In genomic region chr16:67284699-67285646, GRCh38 we compare ENCODE assay signal across 8 cellular contexts. TPM values are rescaled to one million over a fixed set of nuclear protein-coding genes. Genes with fewer than 3 reads are reported as not detected.
DNase-seq lines count a peak whose midpoint lies in the region; ATAC-seq and TF ChIP-seq lines count a peak whose summit lies in the region.

No MANE protein-coding gene starts in this region.

- peak; percentile 95 for ATAC-seq in GM23338
- ATAC-seq in T-cell (replicated peaks in 1 of 4) = no peak
- no peak for ATAC-seq in GM21390 (IDR thresholded peaks at IDR 0.05; ENCODE audit: unreplicated experiment)

- H3K4me1 ChIP-seq in GM23338 (ENCODE audit: insufficient read depth) = no peaks in the 10 kb centered on the region
- no peaks in the 10 kb centered on the region for H3K4me1 ChIP-seq in OCI-LY1 (ENCODE audit: insufficient read depth, low read length, severe bottlenecking)
- H3K4me1 ChIP-seq in esophagus squamous epithelium = peaks cover 0 to 16% (median under 1%) of the 10 kb centered on the region in 3 donors
- H3K4me1 ChIP-seq in ovary (ENCODE audit: insufficient read depth) = peaks cover 4% of the 10 kb centered on the region

- no peaks in the 10 kb centered on the region for H3K9me3 Mint-ChIP-seq in GM23338
- H3K9me3 Mint-ChIP-seq in T-cell = no peaks in the 10 kb centered on the region

- TF ChIP-seq POLR2A in esophagus squamous epithelium (IDR thresholded peaks at IDR 0.05) (no peak), ovary (IDR thresholded peaks at IDR 0.05) (no peak)

- no peaks in the 10 kb centered on the region for H3K36me3 ChIP-seq in GM23338 (ENCODE audit: insufficient read depth)
- H3K36me3 ChIP-seq in OCI-LY1 (ENCODE audit: insufficient read depth, low read length) = no peaks in the 10 kb centered on the region
- peaks cover 0 to 10% (median 0%) of the 10 kb centered on the region in 3 donors for H3K36me3 ChIP-seq in esophagus squamous epithelium
- H3K36me3 ChIP-seq in ovary = no peaks in the 10 kb centered on the region

- TF ChIP-seq EP300 in ovary (IDR thresholded peaks at IDR 0.05) = no peak

- CTCF ChIA-PET in T-cell (lab: Charles Lee) = interaction anchor here in 1 of 2 donors (0.5 to 0.9 kb wide), 3 partner anchors 12 to 30 kb away, joined by 3 to 4 read pairs (median 4); no protein-coding TSS in a partner anchor

- POLR2A ChIA-PET in T-cell (lab: Charles Lee) = no interaction called here

- H3K4me3 Mint-ChIP-seq in GM23338 (no peak overlapping the region), T-cell (no peak overlapping the region)

- H3K4me2 ChIP-seq in GM23338 (no peak overlapping the region), OCI-LY1 (ENCODE audit: low read length) (no peak overlapping the region)

- no peak overlapping the region for H3K4me3 ChIP-seq in GM23338
- no peak overlapping the region for H3K4me3 ChIP-seq in OCI-LY1 (ENCODE audit: low read depth, low read length, poor library complexity, severe bottlenecking)
- no peak overlapping the region for H3K4me3 ChIP-seq in esophagus squamous epithelium
- no peak overlapping the region for H3K4me3 ChIP-seq in ovary

- H3K27me3 Mint-ChIP-seq in GM23338 (ENCODE audit: insufficient read depth, low read depth, poor library complexity) (peaks cover 3% of the 10 kb centered on the region), T-cell (no peaks in the 10 kb centered on the region)

- H4K20me1 ChIP-seq in GM23338 (replicated peaks; ENCODE audit: insufficient read depth) (no peaks in the 10 kb centered on the region), OCI-LY1 (ENCODE audit: insufficient read depth, low read length) (no peaks in the 10 kb centered on the region)

- H3K4me1 Mint-ChIP-seq in GM23338 (no peaks in the 10 kb centered on the region; the same call in 1 of the 3 replicates), T-cell (peaks cover 5 to 9% (median 8%) of the 10 kb centered on the region in 3 donors)

- H3K27ac ChIP-seq in GM23338 (ENCODE audit: low read depth) = no peak overlapping the region
- no peak overlapping the region for H3K27ac ChIP-seq in OCI-LY1 (ENCODE audit: low read depth, low read length, poor library complexity, severe bottlenecking)
- H3K27ac ChIP-seq in esophagus squamous epithelium = no peak overlapping the region
- no peak overlapping the region for H3K27ac ChIP-seq in ovary

- no peak overlapping the region for H3K9ac ChIP-seq in OCI-LY1 (ENCODE audit: low read length)

- H2AFZ ChIP-seq in GM23338 (no peak overlapping the region), OCI-LY1 (ENCODE audit: low read length) (no peak overlapping the region)

- peak; percentile 68 to 86 for TF ChIP-seq CTCF in GM23338 (conservative IDR thresholded peaks at IDR 0.05; ENCODE audit: low read depth in 2 of 2)
- TF ChIP-seq CTCF in OCI-LY1 (IDR thresholded peaks at IDR 0.05; ENCODE audit: low read length) = peak; percentile 64
- TF ChIP-seq CTCF in esophagus squamous epithelium (IDR thresholded peaks at IDR 0.05) = peak in 4 of 6 experiments; percentile 14 to 45 (median 22)
- TF ChIP-seq CTCF in ovary (IDR thresholded peaks at IDR 0.05) = no peak

- DNase-seq in GM23338 (ENCODE audit: low spot score) (peak; percentile 91), esophagus squamous epithelium (lab: John Stamatoyannopoulos, UW) (no peak), posterior cingulate gyrus (peak in 8 of 10 donors; percentile 25 to 90 (median 38)), T-cell (no peak), ovary (no peak)
- DNase-seq in activated CD4-positive, alpha-beta T cell treated with anti-CD3 and anti-CD28 coated beads for 48 hours = no peak

- no peaks in the 10 kb centered on the region for H3F3A ChIP-seq in GM23338 (replicated peaks; ENCODE audit: low read depth)
- H3F3A ChIP-seq in OCI-LY1 (ENCODE audit: insufficient read depth, low read length) = no peaks in the 10 kb centered on the region

- H3K36me3 Mint-ChIP-seq in GM23338 (ENCODE audit: low read depth) (peaks cover 5% of the 10 kb centered on the region; the same call in 2 of the 3 replicates), T-cell (no peaks in the 10 kb centered on the region)

- no peak overlapping the region for H3K27ac Mint-ChIP-seq in GM23338
- H3K27ac Mint-ChIP-seq in T-cell = no peak overlapping the region

- H3K79me2 ChIP-seq in GM23338 (replicated peaks; ENCODE audit: insufficient read depth) (no peaks in the 10 kb centered on the region), OCI-LY1 (ENCODE audit: insufficient read depth, low read length) (no peaks in the 10 kb centered on the region)

- intact Hi-C loops in esophagus squamous epithelium (cut with DNase I) (loop anchor here (10.0 kb wide), 1 partner anchor 130 kb away; the partner anchor contains the start of gene ZDHHC1), posterior cingulate gyrus (cut with DNase I) (no loop called here), ovary (cut with DNase I) (loop anchor here in 3 of 4 donors (5.0 to 10.0 kb wide), 3 partner anchors 110 to 180 kb away; partner anchors contain the start of gene TPPP3 (in 1 of the 3))

- no peaks in the 10 kb centered on the region for H3K9me3 ChIP-seq in OCI-LY1 (ENCODE audit: low read length)
- no peaks in the 10 kb centered on the region for H3K9me3 ChIP-seq in esophagus squamous epithelium
- no peaks in the 10 kb centered on the region for H3K9me3 ChIP-seq in ovary

- H3K9me2 ChIP-seq in GM23338 (ENCODE audit: insufficient read depth) = no peaks in the 10 kb centered on the region
- no peaks in the 10 kb centered on the region for H3K9me2 ChIP-seq in OCI-LY1 (ENCODE audit: low read depth, low read length)

- peaks cover 3% of the 10 kb centered on the region for H3K27me3 ChIP-seq in GM23338 (ENCODE audit: insufficient read depth)
- H3K27me3 ChIP-seq in OCI-LY1 (ENCODE audit: insufficient read depth, low read length) = no peaks in the 10 kb centered on the region
- H3K27me3 ChIP-seq in esophagus squamous epithelium = no peaks in the 10 kb centered on the region
- no peaks in the 10 kb centered on the region for H3K27me3 ChIP-seq in ovary

- WGBS in esophagus squamous epithelium, 2 donors = 73 to 79% methylated on average over 15 to 16 of the region's 34 CpGs
- WGBS in ovary, 3 donors = 76 to 82% (median 79%) methylated on average over 31 to 34 of the region's 34 CpGs

TF ChIP-seq in GM23338, 12 proteins besides CTCF, POLR2A, EP300 and RAD21 (continues in another document):
- no peak for TF ChIP-seq ZNF331 (CRISPR knock-in tag; IDR thresholded peaks at IDR 0.05; ENCODE audit: low read depth)
- no peak for TF ChIP-seq CREB1 (CRISPR knock-in tag; IDR thresholded peaks at IDR 0.05; ENCODE audit: low read depth)

RNA-seq across cellular contexts. Expression of gene PLEKHG4, which starts 5.6 kb away (rescaled TPM):
- 10.3 and 17.1 TPM in 2 replicates for total RNA-seq in GM23338 (2014; rRNA removed; shearing (Covaris generic))
- 3.2 and 4.9 TPM in 2 replicates for polyA plus RNA-seq in GM23338 (2016; fragmentation: Nextera tagmentation; extraction: Ambion mirVana)
- 10 to 100 TPM in 1 of 4 donors, 1 to 10 TPM in 3; 5.0 to 11.4 (median 7.5) TPM for total RNA-seq in esophagus squamous epithelium
- total RNA-seq in T-cell = 10 to 100 TPM; 19.4 to 27.5 (median 24.9) TPM
- 10 to 100 TPM; 12.4 to 37.9 (median 27.6) TPM for total RNA-seq in ovary
- polyA plus RNA-seq in ovary = 10 to 100 TPM in 1 of 2 donors, 1 to 10 TPM in 1; 5.1 to 38.6 TPM

RNA-seq across cellular contexts. Expression of gene SLC9A5, which starts 36.2 kb away (rescaled TPM):
- total RNA-seq in GM23338 (2014; rRNA removed; shearing (Covaris generic)) = 5.4 and 6.4 TPM in 2 replicates
- polyA plus RNA-seq in GM23338 (2016; fragmentation: Nextera tagmentation; extraction: Ambion mirVana) = 3.4 and 4.5 TPM in 2 replicates
- under 1 TPM in 1 of 4 donors, not detected in 3; 0.19 TPM for total RNA-seq in esophagus squamous epithelium
- 1 to 10 TPM; 1.4 to 2.3 (median 2.2) TPM for total RNA-seq in T-cell
- total RNA-seq in ovary = 1 to 10 TPM in 5 of 7 donors, under 1 TPM in 2; 0.36 to 3.1 (median 1.3) TPM
- 1 to 10 TPM in 1 of 2 donors, under 1 TPM in 1; 0.53 to 1.1 TPM for polyA plus RNA-seq in ovary

RNA-seq across cellular contexts. Expression of gene FHOD1, which starts 37.7 kb away (rescaled TPM):
- 48.2 and 52.7 TPM in 2 replicates for total RNA-seq in GM23338 (2014; rRNA removed; shearing (Covaris generic))
- 26.2 and 28.4 TPM in 2 replicates for polyA plus RNA-seq in GM23338 (2016; fragmentation: Nextera tagmentation; extraction: Ambion mirVana)
- total RNA-seq in esophagus squamous epithelium = 1 to 10 TPM; 1.9 to 7.4 (median 5.3) TPM
- total RNA-seq in T-cell = 10 to 100 TPM; 31.0 to 92.5 (median 66.2) TPM
- total RNA-seq in ovary = 10 to 100 TPM; 17.2 to 84.2 (median 41.8) TPM
- 10 to 100 TPM; 16.0 to 26.2 TPM for polyA plus RNA-seq in ovary

RNA-seq across cellular contexts. Expression of gene KCTD19, which starts 41.6 kb away (rescaled TPM):
- 0.31 TPM in 1 of 2 replicates, not detected in the other for total RNA-seq in GM23338 (2014; rRNA removed; shearing (Covaris generic))
- 0.61 and 0.65 TPM in 2 replicates for polyA plus RNA-seq in GM23338 (2016; fragmentation: Nextera tagmentation; extraction: Ambion mirVana)
- under 1 TPM in 1 of 4 donors, not detected in 3; 0.09 TPM for total RNA-seq in esophagus squamous epithelium
- total RNA-seq in T-cell = not detected
- under 1 TPM in 3 of 7 donors, not detected in 4; 0.05 to 0.32 (median 0.12) TPM for total RNA-seq in ovary
- under 1 TPM; 0.07 to 0.70 TPM for polyA plus RNA-seq in ovary

RNA-seq across cellular contexts. Expression of gene LRRC36, which starts 41.6 kb away (rescaled TPM):
- 1.2 TPM in 1 of 2 replicates, not detected in the other for total RNA-seq in GM23338 (2014; rRNA removed; shearing (Covaris generic))
- polyA plus RNA-seq in GM23338 (2016; fragmentation: Nextera tagmentation; extraction: Ambion mirVana) (not detected in 2 replicates), ovary (under 1 TPM; 0.59 to 0.80 TPM)
- total RNA-seq in esophagus squamous epithelium (not detected), T-cell (not detected), ovary (1 to 10 TPM in 4 of 7 donors, under 1 TPM in 2, not detected in 1; 0.58 to 2.6 (median 1.2) TPM)

Comparison
In these comparisons a context has a peak if more than half of its experiments do, and no peak if none do; other contexts are left out.
1. DNase-seq: peak in GM23338 (single experiment) and posterior cingulate gyrus (8 of 10); none in esophagus squamous epithelium (single experiment), T-cell (0 of 34), ovary (0 of 5) and activated CD4-positive, alpha-beta T cell treated with anti-CD3 and anti-CD28 coated beads for 48 hours (single experiment).
2. CTCF ChIP-seq: peak in GM23338 (2 of 2), OCI-LY1 (single experiment) and esophagus squamous epithelium (4 of 6); none in ovary (0 of 3).